ENCODE assay signal across 2 cellular contexts in the genomic region with DNA sequence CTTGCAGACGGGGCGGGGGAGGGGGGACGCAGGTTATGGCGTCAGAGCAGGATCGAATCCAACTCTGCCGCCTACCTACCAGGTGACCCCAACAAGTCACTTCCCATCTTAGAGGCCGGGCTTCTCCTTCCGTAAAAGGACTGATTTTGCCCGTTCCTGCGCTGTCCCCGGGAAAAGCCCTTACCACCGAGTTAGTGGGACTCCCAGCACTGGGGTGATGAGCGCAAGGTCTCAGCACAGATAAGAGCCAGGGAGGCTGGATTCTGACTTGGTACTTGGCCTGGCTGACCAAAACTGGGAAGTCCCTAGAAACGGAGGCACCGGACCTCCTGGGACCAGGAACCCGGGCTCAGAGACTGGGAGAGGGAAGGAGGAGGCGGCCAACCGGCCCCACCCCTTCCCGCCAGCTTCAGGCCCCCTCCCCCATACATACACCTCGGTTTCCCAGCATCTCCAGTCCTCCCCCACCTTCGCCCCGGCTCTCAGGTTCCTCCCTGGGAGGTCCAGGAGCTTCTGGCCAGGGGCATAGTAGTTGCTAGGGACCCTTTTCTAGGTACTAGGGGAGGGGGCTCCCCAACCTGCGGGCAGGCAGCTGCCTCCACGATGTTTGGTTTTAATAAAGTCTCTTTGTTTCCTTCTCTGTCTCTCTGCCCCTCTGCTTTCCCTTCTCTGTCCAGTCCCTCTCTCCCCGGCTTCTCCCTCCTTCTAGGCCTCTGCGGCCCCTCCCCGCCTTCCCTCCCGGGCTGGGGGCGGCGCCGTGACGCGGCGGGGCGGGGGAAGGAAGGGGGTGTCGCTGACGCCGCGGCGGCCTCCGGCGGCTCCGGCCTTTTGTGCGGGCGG.
TF ChIP-seq lines count a peak whose summit lies in the region.

A gene (plus strand): TSS at position 826 of the 840 bp plus-strand sequence. CDS start 156 bp downstream, outside the sequence.

TF ChIP-seq in HEK293, 187 proteins besides CTCF, POLR2A, EP300 and RAD21 (continued from another document and continues in another):
- TF ChIP-seq, protein P1, sequence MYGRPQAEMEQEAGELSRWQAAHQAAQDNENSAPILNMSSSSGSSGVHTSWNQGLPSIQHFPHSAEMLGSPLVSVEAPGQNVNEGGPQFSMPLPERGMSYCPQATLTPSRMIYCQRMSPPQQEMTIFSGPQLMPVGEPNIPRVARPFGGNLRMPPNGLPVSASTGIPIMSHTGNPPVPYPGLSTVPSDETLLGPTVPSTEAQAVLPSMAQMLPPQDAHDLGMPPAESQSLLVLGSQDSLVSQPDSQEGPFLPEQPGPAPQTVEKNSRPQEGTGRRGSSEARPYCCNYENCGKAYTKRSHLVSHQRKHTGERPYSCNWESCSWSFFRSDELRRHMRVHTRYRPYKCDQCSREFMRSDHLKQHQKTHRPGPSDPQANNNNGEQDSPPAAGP (tag by site-specific recombination; IDR thresholded peaks at IDR 0.05), result peak; percentile 87
- TF ChIP-seq, protein P2, sequence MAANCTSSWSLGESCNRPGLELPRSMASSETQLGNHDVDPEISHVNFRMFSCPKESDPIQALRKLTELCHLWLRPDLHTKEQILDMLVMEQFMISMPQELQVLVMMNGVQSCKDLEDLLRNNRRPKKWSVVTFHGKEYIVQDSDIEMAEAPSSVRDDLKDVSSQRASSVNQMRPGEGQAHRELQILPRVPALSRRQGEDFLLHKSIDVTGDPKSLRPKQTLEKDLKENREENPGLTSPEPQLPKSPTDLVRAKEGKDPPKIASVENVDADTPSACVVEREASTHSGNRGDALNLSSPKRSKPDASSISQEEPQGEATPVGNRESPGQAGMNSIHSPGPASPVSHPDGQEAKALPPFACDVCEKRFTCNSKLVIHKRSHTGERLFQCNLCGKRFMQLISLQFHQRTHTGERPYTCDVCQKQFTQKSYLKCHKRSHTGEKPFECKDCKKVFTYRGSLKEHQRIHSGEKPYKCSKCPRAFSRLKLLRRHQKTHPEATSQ (tag by site-specific recombination; IDR thresholded peaks at IDR 0.05), result 0 out of 2 replicates have a peak, but pooled peaks have one; percentile 60
- TF ChIP-seq ZNF221 (tag by site-specific recombination; IDR thresholded peaks at IDR 0.05; ENCODE audit: borderline replicate concordance) (no peak), ZNF211 (tag by site-specific recombination; IDR thresholded peaks at IDR 0.05; ENCODE audit: low read depth) (no peak), ZFP3 (tag by site-specific recombination; IDR thresholded peaks at IDR 0.05; ENCODE audit: low read depth) (no peak), ZNF214 (tag by site-specific recombination; IDR thresholded peaks at IDR 0.05; ENCODE audit: borderline replicate concordance) (no peak), RBAK (tag by site-specific recombination; IDR thresholded peaks at IDR 0.05) (no peak; the same call in 1 of the 2 replicates), ZNF610 (tag by site-specific recombination; IDR thresholded peaks at IDR 0.05; ENCODE audit: borderline replicate concordance) (peak; percentile 82; the same call in 1 of the 2 replicates), ZNF560 (tag by site-specific recombination; IDR thresholded peaks at IDR 0.05; ENCODE audit: borderline replicate concordance) (no peak), MZF1 (tag by site-specific recombination; IDR thresholded peaks at IDR 0.05; ENCODE audit: borderline replicate concordance) (peak; percentile 44; the same call in 1 of the 2 replicates), ZNF544 (tag by site-specific recombination; IDR thresholded peaks at IDR 0.05) (no peak), ZNF155 (tag by site-specific recombination; IDR thresholded peaks at IDR 0.05) (no peak), ZNF248 (tag by site-specific recombination; IDR thresholded peaks at IDR 0.05) (no peak), ZNF830 (tag by site-specific recombination; IDR thresholded peaks at IDR 0.05; ENCODE audit: low read depth) (no peak), ZNF624 (tag by site-specific recombination; IDR thresholded peaks at IDR 0.05) (no peak; the same call in 1 of the 2 replicates), ZNF707 (tag by site-specific recombination; IDR thresholded peaks at IDR 0.05) (no peak), ZNF426 (tag by site-specific recombination; IDR thresholded peaks at IDR 0.05) (no peak), ZBTB1 (tag by site-specific recombination; IDR thresholded peaks at IDR 0.05) (no peak), ZNF510 (tag by site-specific recombination; IDR thresholded peaks at IDR 0.05; ENCODE audit: insufficient replicate concordance) (no peak), ZNF514 (tag by site-specific recombination; IDR thresholded peaks at IDR 0.05) (no peak), KLF7 (tag by site-specific recombination; IDR thresholded peaks at IDR 0.05; ENCODE audit: borderline replicate concordance) (peak; percentile 91)
- TF ChIP-seq, protein P3, sequence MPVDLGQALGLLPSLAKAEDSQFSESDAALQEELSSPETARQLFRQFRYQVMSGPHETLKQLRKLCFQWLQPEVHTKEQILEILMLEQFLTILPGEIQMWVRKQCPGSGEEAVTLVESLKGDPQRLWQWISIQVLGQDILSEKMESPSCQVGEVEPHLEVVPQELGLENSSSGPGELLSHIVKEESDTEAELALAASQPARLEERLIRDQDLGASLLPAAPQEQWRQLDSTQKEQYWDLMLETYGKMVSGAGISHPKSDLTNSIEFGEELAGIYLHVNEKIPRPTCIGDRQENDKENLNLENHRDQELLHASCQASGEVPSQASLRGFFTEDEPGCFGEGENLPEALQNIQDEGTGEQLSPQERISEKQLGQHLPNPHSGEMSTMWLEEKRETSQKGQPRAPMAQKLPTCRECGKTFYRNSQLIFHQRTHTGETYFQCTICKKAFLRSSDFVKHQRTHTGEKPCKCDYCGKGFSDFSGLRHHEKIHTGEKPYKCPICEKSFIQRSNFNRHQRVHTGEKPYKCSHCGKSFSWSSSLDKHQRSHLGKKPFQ (tag by site-specific recombination; IDR thresholded peaks at IDR 0.05), result peak; percentile 34; the same call in 1 of the 2 replicates
- TF ChIP-seq, protein P4, sequence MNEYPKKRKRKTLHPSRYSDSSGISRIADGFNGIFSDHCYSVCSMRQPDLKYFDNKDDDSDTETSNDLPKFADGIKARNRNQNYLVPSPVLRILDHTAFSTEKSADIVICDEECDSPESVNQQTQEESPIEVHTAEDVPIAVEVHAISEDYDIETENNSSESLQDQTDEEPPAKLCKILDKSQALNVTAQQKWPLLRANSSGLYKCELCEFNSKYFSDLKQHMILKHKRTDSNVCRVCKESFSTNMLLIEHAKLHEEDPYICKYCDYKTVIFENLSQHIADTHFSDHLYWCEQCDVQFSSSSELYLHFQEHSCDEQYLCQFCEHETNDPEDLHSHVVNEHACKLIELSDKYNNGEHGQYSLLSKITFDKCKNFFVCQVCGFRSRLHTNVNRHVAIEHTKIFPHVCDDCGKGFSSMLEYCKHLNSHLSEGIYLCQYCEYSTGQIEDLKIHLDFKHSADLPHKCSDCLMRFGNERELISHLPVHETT (tag by site-specific recombination; IDR thresholded peaks at IDR 0.05), result peak; percentile 61
- TF ChIP-seq, protein P5, sequence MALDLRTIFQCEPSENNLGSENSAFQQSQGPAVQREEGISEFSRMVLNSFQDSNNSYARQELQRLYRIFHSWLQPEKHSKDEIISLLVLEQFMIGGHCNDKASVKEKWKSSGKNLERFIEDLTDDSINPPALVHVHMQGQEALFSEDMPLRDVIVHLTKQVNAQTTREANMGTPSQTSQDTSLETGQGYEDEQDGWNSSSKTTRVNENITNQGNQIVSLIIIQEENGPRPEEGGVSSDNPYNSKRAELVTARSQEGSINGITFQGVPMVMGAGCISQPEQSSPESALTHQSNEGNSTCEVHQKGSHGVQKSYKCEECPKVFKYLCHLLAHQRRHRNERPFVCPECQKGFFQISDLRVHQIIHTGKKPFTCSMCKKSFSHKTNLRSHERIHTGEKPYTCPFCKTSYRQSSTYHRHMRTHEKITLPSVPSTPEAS (tag by site-specific recombination; IDR thresholded peaks at IDR 0.05), result peak; percentile 63; the same call in 1 of the 2 replicates

TF ChIP-seq in GM12878, 131 proteins besides CTCF, POLR2A, EP300 and RAD21 (continued from another document):
- TF ChIP-seq, protein P6, sequence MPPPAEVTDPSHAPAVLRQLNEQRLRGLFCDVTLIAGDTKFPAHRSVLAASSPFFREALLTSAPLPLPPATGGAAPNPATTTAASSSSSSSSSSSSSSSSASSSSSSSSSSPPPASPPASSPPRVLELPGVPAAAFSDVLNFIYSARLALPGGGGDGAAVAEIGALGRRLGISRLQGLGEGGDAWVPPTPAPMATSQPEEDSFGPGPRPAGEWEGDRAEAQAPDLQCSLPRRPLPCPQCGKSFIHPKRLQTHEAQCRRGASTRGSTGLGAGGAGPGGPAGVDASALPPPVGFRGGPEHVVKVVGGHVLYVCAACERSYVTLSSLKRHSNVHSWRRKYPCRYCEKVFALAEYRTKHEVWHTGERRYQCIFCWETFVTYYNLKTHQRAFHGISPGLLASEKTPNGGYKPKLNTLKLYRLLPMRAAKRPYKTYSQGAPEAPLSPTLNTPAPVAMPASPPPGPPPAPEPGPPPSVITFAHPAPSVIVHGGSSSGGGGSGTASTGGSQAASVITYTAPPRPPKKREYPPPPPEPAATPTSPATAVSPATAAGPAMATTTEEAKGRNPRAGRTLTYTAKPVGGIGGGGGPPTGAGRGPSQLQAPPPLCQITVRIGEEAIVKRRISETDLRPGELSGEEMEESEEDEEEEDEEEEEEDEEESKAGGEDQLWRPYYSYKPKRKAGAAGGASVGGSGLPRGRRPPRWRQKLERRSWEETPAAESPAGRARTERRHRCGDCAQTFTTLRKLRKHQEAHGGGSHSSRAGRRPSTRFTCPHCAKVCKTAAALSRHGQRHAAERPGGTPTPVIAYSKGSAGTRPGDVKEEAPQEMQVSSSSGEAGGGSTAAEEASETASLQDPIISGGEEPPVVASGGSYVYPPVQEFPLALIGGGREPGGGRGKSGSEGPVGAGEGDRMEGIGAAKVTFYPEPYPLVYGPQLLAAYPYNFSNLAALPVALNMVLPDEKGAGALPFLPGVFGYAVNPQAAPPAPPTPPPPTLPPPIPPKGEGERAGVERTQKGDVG (CRISPR knock-in tag; IDR thresholded peaks at IDR 0.05), result 0 out of 2 replicates have a peak, but pooled peaks have one; percentile 50
- TF ChIP-seq, protein P7, sequence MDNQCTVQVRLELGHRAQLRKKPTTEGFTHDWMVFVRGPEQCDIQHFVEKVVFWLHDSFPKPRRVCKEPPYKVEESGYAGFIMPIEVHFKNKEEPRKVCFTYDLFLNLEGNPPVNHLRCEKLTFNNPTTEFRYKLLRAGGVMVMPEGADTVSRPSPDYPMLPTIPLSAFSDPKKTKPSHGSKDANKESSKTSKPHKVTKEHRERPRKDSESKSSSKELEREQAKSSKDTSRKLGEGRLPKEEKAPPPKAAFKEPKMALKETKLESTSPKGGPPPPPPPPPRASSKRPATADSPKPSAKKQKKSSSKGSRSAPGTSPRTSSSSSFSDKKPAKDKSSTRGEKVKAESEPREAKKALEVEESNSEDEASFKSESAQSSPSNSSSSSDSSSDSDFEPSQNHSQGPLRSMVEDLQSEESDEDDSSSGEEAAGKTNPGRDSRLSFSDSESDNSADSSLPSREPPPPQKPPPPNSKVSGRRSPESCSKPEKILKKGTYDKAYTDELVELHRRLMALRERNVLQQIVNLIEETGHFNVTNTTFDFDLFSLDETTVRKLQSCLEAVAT (IDR thresholded peaks at IDR 0.05), result peak; percentile 74; the same call in 1 of the 2 replicates
- no peak for TF ChIP-seq SMARCA5 (IDR thresholded peaks at IDR 0.05)
- no peak for TF ChIP-seq SIN3A (IDR thresholded peaks at IDR 0.05; ENCODE audit: low read depth, low read length)
- TF ChIP-seq ATF7 (IDR thresholded peaks at IDR 0.05; ENCODE audit: low read depth), result peak; percentile 23; the same call in 1 of the 2 replicates
- peak; percentile 55; the same call in 1 of the 2 replicates for TF ChIP-seq LARP7 (IDR thresholded peaks at IDR 0.05)
- TF ChIP-seq FOXM1 (IDR thresholded peaks at IDR 0.05; ENCODE audit: low read depth, low read length), result no peak
- TF ChIP-seq, protein P8, sequence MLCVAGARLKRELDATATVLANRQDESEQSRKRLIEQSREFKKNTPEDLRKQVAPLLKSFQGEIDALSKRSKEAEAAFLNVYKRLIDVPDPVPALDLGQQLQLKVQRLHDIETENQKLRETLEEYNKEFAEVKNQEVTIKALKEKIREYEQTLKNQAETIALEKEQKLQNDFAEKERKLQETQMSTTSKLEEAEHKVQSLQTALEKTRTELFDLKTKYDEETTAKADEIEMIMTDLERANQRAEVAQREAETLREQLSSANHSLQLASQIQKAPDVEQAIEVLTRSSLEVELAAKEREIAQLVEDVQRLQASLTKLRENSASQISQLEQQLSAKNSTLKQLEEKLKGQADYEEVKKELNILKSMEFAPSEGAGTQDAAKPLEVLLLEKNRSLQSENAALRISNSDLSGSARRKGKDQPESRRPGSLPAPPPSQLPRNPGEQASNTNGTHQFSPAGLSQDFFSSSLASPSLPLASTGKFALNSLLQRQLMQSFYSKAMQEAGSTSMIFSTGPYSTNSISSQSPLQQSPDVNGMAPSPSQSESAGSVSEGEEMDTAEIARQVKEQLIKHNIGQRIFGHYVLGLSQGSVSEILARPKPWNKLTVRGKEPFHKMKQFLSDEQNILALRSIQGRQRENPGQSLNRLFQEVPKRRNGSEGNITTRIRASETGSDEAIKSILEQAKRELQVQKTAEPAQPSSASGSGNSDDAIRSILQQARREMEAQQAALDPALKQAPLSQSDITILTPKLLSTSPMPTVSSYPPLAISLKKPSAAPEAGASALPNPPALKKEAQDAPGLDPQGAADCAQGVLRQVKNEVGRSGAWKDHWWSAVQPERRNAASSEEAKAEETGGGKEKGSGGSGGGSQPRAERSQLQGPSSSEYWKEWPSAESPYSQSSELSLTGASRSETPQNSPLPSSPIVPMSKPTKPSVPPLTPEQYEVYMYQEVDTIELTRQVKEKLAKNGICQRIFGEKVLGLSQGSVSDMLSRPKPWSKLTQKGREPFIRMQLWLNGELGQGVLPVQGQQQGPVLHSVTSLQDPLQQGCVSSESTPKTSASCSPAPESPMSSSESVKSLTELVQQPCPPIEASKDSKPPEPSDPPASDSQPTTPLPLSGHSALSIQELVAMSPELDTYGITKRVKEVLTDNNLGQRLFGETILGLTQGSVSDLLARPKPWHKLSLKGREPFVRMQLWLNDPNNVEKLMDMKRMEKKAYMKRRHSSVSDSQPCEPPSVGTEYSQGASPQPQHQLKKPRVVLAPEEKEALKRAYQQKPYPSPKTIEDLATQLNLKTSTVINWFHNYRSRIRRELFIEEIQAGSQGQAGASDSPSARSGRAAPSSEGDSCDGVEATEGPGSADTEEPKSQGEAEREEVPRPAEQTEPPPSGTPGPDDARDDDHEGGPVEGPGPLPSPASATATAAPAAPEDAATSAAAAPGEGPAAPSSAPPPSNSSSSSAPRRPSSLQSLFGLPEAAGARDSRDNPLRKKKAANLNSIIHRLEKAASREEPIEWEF (IDR thresholded peaks at IDR 0.05; ENCODE audit: insufficient replicate concordance, low read depth, low read length), result no peak
- TF ChIP-seq PAX5 (IDR thresholded peaks at IDR 0.05; ENCODE audit: borderline replicate concordance, low read depth, low read length), result no peak
- TF ChIP-seq POLR2AphosphoS5 (IDR thresholded peaks at IDR 0.05; ENCODE audit: low read length), result peak; percentile 88
- TF ChIP-seq ZNF384 (IDR thresholded peaks at IDR 0.05; ENCODE audit: borderline replicate concordance, low read depth, low read length), result no peak
